11 cellular contexts compared by ENCODE assay signal in genomic region chr12:117118838-117119591, GRCh38. TPM values are rescaled to one million over a fixed set of nuclear protein-coding genes. Genes with fewer than 3 reads are reported as not detected.
DNase-seq lines count a peak whose midpoint lies in the region; ATAC-seq, FAIRE-seq and TF ChIP-seq lines count a peak whose summit lies in the region.
"Had no signal": no experiment of that assay in that cellular context is flagged by ENCODE, and none has a peak within 500 bp of the region (broad histone marks: within the 10 kb centered on the region; RNA-seq: fewer than 3 reads in every experiment).

No MANE protein-coding gene starts in this region.

- no TSS peak for BruUV-seq in HepG2 (replicated peaks; lab: Mats Ljungman, UMichigan)

- peak; percentile 75 for ATAC-seq in HepG2
- no peak for ATAC-seq in right lobe of liver
- peak; percentile 56 for ATAC-seq in left ventricle myocardium superior
- peak; percentile 50 for ATAC-seq in aorta (ENCODE audit: low FRiP score)

- in situ Hi-C loops in HepG2 (cut with HindIII; ENCODE audit: extremely low pct_ligation_motif_present, low pct_unique_long_range_greater_than_20kb) (loop anchor here (5.0 to 10.0 kb wide), 2 partner anchors 92 to 414 kb away; no protein-coding TSS in a partner anchor), GM13976 (cut with MboI; ENCODE audit: low sequenced_read_pairs, unreplicated experiment) (loop anchor here (10.0 kb wide), 2 partner anchors 94 to 414 kb away; no protein-coding TSS in a partner anchor)

- H3K4me2 ChIP-seq in HepG2 (ENCODE audit: low read depth, low read length) = peak overlapping the region; percentile 77
- H3K4me2 ChIP-seq in osteoblast (ENCODE audit: insufficient read depth, low read length) = no peak overlapping the region

- peak; percentile 44 for DNase-seq in HepG2 (ENCODE audit: low spot score)
- DNase-seq in right lobe of liver = no peak
- peak; percentile 72 for DNase-seq in SHP77 treated with DMSO at 0.1 percent for 48 hours (lab: John Stamatoyannopoulos, UW)
- peak; percentile 39 for DNase-seq in left ventricle myocardium superior
- DNase-seq in aorta = peak in 1 of 2 donors; percentile 72
- no peak for DNase-seq in GM13976 (ENCODE audit: low spot score)
- DNase-seq in osteoblast (ENCODE audit: insufficient read length, low spot score, missing footprints) = no peak
- DNase-seq in COLO829 (ENCODE audit: low spot score) = no peak
- DNase-seq: brain microvascular endothelial cell; hippocampal formation; stimulated activated naive B cell treated with anti-CD40 and anti-IgM and Interleukin-4, amounts not matched to agents 10 μg/mL and 1 μg/mL and 100 μg/mL, for 72 hours had no signal

- H4K20me1 ChIP-seq in HepG2 (ENCODE audit: insufficient read depth, low read length) (no peaks in the 10 kb centered on the region), osteoblast (ENCODE audit: insufficient read depth, low read length) (no peaks in the 10 kb centered on the region)

- H3K79me2 ChIP-seq in HepG2 (ENCODE audit: insufficient read depth, low read length) = no peaks in the 10 kb centered on the region
- no peaks in the 10 kb centered on the region for H3K79me2 ChIP-seq in osteoblast (ENCODE audit: insufficient read depth, low read length)

- peak overlapping the region; percentile 18 to 53 (median 36); a peak in 4 of 6 replicates for H3K4me3 ChIP-seq in HepG2 (replicated peaks in 1 of 3; ENCODE audit: insufficient read depth in 1 of 3, low read depth in 2 of 3, low read length in 3 of 3)
- no peak overlapping the region for H3K4me3 ChIP-seq in right lobe of liver
- H3K4me3 ChIP-seq in aorta (ENCODE audit: low read length in 2 of 2) = no peak overlapping the region
- H3K4me3 ChIP-seq in osteoblast (ENCODE audit: insufficient read depth, low read length) = no peak overlapping the region

- H3K4me1 ChIP-seq in HepG2 (ENCODE audit: insufficient read depth, low read length) (peaks cover 44% of the 10 kb centered on the region), right lobe of liver (no peaks in the 10 kb centered on the region), aorta (ENCODE audit: control insufficient read depth in 1 of 2, insufficient read depth in 2 of 2, low read length in 2 of 2) (no peaks in the 10 kb centered on the region), osteoblast (ENCODE audit: insufficient read depth, low read length) (peaks cover 3% of the 10 kb centered on the region)

- TF ChIP-seq EP300 in HepG2 (IDR thresholded peaks at IDR 0.05; ENCODE audit: low read depth in 2 of 2, low read length in 2 of 2) (no peak), HepG2 (CRISPR knock-in tag; IDR thresholded peaks at IDR 0.05; ENCODE audit: borderline replicate concordance) (no peak)

- CTCF ChIA-PET in HepG2 (lab: Yijun Ruan, JAX; ENCODE audit: low intra/inter-chr PET ratio, low total read pairs) = interaction anchor here (1.6 to 4.1 kb wide), 2 partner anchors 18 to 93 kb away, joined by 8 to 50 read pairs; no protein-coding TSS in a partner anchor

- TF ChIP-seq CTCF in HepG2 (CRISPR knock-in tag; IDR thresholded peaks at IDR 0.05) = peak; percentile 17; the same call in 1 of the 2 replicates
- no peak for TF ChIP-seq CTCF in right lobe of liver (IDR thresholded peaks at IDR 0.05)
- no peak for TF ChIP-seq CTCF in GM13976 (IDR thresholded peaks at IDR 0.05; ENCODE audit: borderline replicate concordance, control extremely low read depth, extremely low read depth, insufficient read depth, missing control alignments)
- TF ChIP-seq CTCF in osteoblast (IDR thresholded peaks at IDR 0.05; ENCODE audit: extremely low read depth, low read depth, low read length) = no peak

- no peaks in the 10 kb centered on the region for H3K9me3 ChIP-seq in HepG2 (ENCODE audit: low read length)
- no peaks in the 10 kb centered on the region for H3K9me3 ChIP-seq in right lobe of liver
- H3K9me3 ChIP-seq in aorta (ENCODE audit: control insufficient read depth, low read length) = no peaks in the 10 kb centered on the region
- no peaks in the 10 kb centered on the region for H3K9me3 ChIP-seq in osteoblast (ENCODE audit: low read depth, low read length)

- TF ChIP-seq POLR2A in HepG2 (IDR thresholded peaks at IDR 0.05; ENCODE audit: insufficient read depth in 1 of 2, low read depth in 2 of 2, low read length in 2 of 2) (no peak), right lobe of liver (IDR thresholded peaks at IDR 0.05) (no peak)

- peak overlapping the region; percentile 24; the same call in 1 of the 2 replicates for H3K9ac ChIP-seq in HepG2 (ENCODE audit: insufficient read depth, low read depth, low read length)

- TF ChIP-seq RAD21 in HepG2 (CRISPR knock-in tag; IDR thresholded peaks at IDR 0.05) = no peak

- no peak overlapping the region for H3K27ac ChIP-seq in HepG2 (ENCODE audit: extremely low read length, insufficient read depth, low read length)
- no peak overlapping the region for H3K27ac ChIP-seq in right lobe of liver
- no peak overlapping the region for H3K27ac ChIP-seq in aorta (ENCODE audit: low read depth in 1 of 2, low read length in 2 of 2)
- H3K27ac ChIP-seq in osteoblast (ENCODE audit: low read depth, low read length) = no peak overlapping the region
- H3K27ac ChIP-seq: brain microvascular endothelial cell had no signal

- POLR2A ChIA-PET in HepG2 (lab: Yijun Ruan, JAX) = interaction anchor here (0.8 to 1.2 kb wide), 3 partner anchors 28 to 94 kb away, joined by 4 to 5 read pairs (median 4); no protein-coding TSS in a partner anchor

- intact Hi-C loops in HepG2 (cut with micrococcal nuclease; ENCODE audit: unreplicated experiment) = loop anchor here (1.0 to 10.0 kb wide), 4 partner anchors 18 to 414 kb away; no protein-coding TSS in a partner anchor
- intact Hi-C loops in right lobe of liver (cut with DNase I) = loop anchor here (10.0 kb wide), 2 partner anchors 74 to 94 kb away; no protein-coding TSS in a partner anchor
- intact Hi-C loops in left ventricle myocardium superior (cut with micrococcal nuclease) = loop anchor here (5.0 kb wide), 1 partner anchor 92 kb away; no protein-coding TSS in a partner anchor
- intact Hi-C loops in aorta (cut with DNase I) = no loop called here

- H2AFZ ChIP-seq in HepG2 (ENCODE audit: low read length) = no peak overlapping the region
- H2AFZ ChIP-seq in osteoblast (ENCODE audit: low read length) = no peak overlapping the region

- FAIRE-seq in HepG2 (lab: Jason Lieb, UNC) = no peak

- 44% methylated on average over 10 of the region's 18 CpGs for WGBS in HepG2 (ENCODE audit: low lambda C conversion rate)
- WGBS in right lobe of liver (ENCODE audit: insufficient coverage, low coverage, low lambda C conversion rate, missing lambda C conversion rate) = 39% methylated on average over 4 of the region's 18 CpGs
- 79% methylated on average over 18 of the region's 18 CpGs for WGBS in aorta, 2 donors

- H3K36me3 ChIP-seq in HepG2 (replicated peaks in 1 of 2; ENCODE audit: control insufficient read depth in 1 of 2, insufficient read depth in 2 of 2, low read length in 2 of 2) (no peaks in the 10 kb centered on the region), right lobe of liver (no peaks in the 10 kb centered on the region), aorta (ENCODE audit: control insufficient read depth in 1 of 2, insufficient read depth in 2 of 2, low read length in 1 of 2) (no peaks in the 10 kb centered on the region), osteoblast (ENCODE audit: insufficient read depth, low read length) (no peaks in the 10 kb centered on the region)
- H3K36me3 ChIP-seq: brain microvascular endothelial cell had no signal

- H3K27me3 ChIP-seq in HepG2 (ENCODE audit: control insufficient read depth in 1 of 2, insufficient read depth in 2 of 2, low read length in 2 of 2) = no peaks in the 10 kb centered on the region
- no peaks in the 10 kb centered on the region for H3K27me3 ChIP-seq in right lobe of liver
- no peaks in the 10 kb centered on the region for H3K27me3 ChIP-seq in aorta (ENCODE audit: control insufficient read depth in 1 of 2, insufficient read depth in 2 of 2, low read length in 1 of 2)
- H3K27me3 ChIP-seq in osteoblast (ENCODE audit: insufficient read depth, low read length) = no peaks in the 10 kb centered on the region
- H3K27me3 ChIP-seq: brain microvascular endothelial cell had no signal

TF ChIP-seq in HepG2, 621 proteins besides CTCF, POLR2A, EP300 and RAD21 (continues in another document):
- TF ChIP-seq PITX1 (CRISPR knock-in tag; IDR thresholded peaks at IDR 0.05) = peak; percentile 23; the same call in 1 of the 2 replicates

RNA-seq across cellular contexts. Expression of gene TESC, which starts 19.8 kb away (rescaled TPM):
- 90.4 and 95.7 TPM in 2 replicates for total RNA-seq in HepG2 (2016; rRNA removed; fragmentation: Illumina TruSeq; extraction: Trizol)
- total RNA-seq in HepG2 (2016; cell fraction: cytosol; rRNA removed; fragmentation: Illumina TruSeq; extraction: Trizol; ENCODE audit: low read depth) = 47.9 and 55.6 TPM in 2 replicates
- 94.6 and 101 TPM in 2 replicates for total RNA-seq in HepG2 (2016; cell fraction: insoluble cytoplasmic fraction; rRNA removed; fragmentation: Illumina TruSeq; extraction: Trizol)
- 73.3 and 75.8 TPM in 2 replicates for total RNA-seq in HepG2 (2016; cell fraction: membrane; rRNA removed; fragmentation: Illumina TruSeq; extraction: Trizol)
- total RNA-seq in HepG2 (2016; cell fraction: nucleus; rRNA removed; fragmentation: Illumina TruSeq; extraction: Trizol) = 42.8 and 54.2 TPM in 2 replicates
- 181 and 193 TPM in 2 replicates for polyA plus RNA-seq in HepG2 (2011; rRNA removed)
- polyA plus RNA-seq in HepG2 (2011; cell fraction: cytosol; rRNA removed) = 178 and 242 TPM in 2 replicates
- polyA plus RNA-seq in HepG2 (2011; cell fraction: nucleus; rRNA removed) = 194 and 196 TPM in 2 replicates
- 45.0 and 55.8 TPM in 2 replicates for polyA plus RNA-seq in HepG2 (2012)
- polyA plus RNA-seq in HepG2 (2016; cell fraction: cytosol; fragmentation: Illumina TruSeq; extraction: Trizol; ENCODE audit: low read depth) = 46.7 and 59.9 TPM in 2 replicates
- polyA plus RNA-seq in HepG2 (2016; cell fraction: insoluble cytoplasmic fraction; fragmentation: Illumina TruSeq; extraction: Trizol; ENCODE audit: low read depth) = 103 and 109 TPM in 2 replicates
- polyA plus RNA-seq in HepG2 (2016; cell fraction: membrane; fragmentation: Illumina TruSeq; extraction: Trizol; ENCODE audit: low read depth) = 69.1 and 76.1 TPM in 2 replicates
- 80.6 and 84.9 TPM in 2 replicates for polyA plus RNA-seq in HepG2 (2016; cell fraction: nucleus; fragmentation: Illumina TruSeq; extraction: Trizol; ENCODE audit: insufficient read depth, low read depth)
- polyA minus RNA-seq in HepG2 (2011; rRNA and poly(A)+ RNA removed; ENCODE audit: low replicate concordance) = 8.2 and 120 TPM in 2 replicates
- polyA minus RNA-seq in HepG2 (2011; cell fraction: cytosol; rRNA and poly(A)+ RNA removed) = 28.3 and 29.5 TPM in 2 replicates
- polyA minus RNA-seq in HepG2 (2011; cell fraction: nucleus; rRNA and poly(A)+ RNA removed) = 89.0 and 92.2 TPM in 2 replicates
- total RNA-seq in right lobe of liver = 1 to 10 TPM; 1.3 to 3.9 (median 3.0) TPM
- 115 TPM for total RNA-seq in left ventricle myocardium superior
- total RNA-seq in aorta = 10 to 100 TPM in 1 of 2 donors, 1 to 10 TPM in 1; 5.4 to 17.1 TPM
- 1 to 10 TPM in 1 of 2 donors, under 1 TPM in 1; 0.38 to 1.2 TPM for polyA plus RNA-seq in aorta
- not detected in 2 replicates for total RNA-seq in osteoblast

Comparison
In these comparisons a context has a peak if more than half of its experiments do, and no peak if none do; other contexts are left out.
1. ATAC-seq: peak in HepG2 (single experiment), left ventricle myocardium superior (single experiment) and aorta (single experiment); none in right lobe of liver (0 of 4).
2. DNase-seq: peak in HepG2 (single experiment), SHP77 treated with DMSO at 0.1 percent for 48 hours (single experiment) and left ventricle myocardium superior (single experiment); none in right lobe of liver (0 of 3), GM13976 (single experiment), osteoblast (single experiment) and COLO829 (single experiment).
3. H3K4me3 ChIP-seq: peak in HepG2 (3 of 3); none in right lobe of liver (0 of 3), aorta (0 of 2) and osteoblast (single experiment).
4. intact Hi-C loops: an anchor here in HepG2 (1.0 to 10.0 kb wide), right lobe of liver (10.0 kb wide) and left ventricle myocardium superior (5.0 kb wide); none called in aorta.